In the genomic region with DNA sequence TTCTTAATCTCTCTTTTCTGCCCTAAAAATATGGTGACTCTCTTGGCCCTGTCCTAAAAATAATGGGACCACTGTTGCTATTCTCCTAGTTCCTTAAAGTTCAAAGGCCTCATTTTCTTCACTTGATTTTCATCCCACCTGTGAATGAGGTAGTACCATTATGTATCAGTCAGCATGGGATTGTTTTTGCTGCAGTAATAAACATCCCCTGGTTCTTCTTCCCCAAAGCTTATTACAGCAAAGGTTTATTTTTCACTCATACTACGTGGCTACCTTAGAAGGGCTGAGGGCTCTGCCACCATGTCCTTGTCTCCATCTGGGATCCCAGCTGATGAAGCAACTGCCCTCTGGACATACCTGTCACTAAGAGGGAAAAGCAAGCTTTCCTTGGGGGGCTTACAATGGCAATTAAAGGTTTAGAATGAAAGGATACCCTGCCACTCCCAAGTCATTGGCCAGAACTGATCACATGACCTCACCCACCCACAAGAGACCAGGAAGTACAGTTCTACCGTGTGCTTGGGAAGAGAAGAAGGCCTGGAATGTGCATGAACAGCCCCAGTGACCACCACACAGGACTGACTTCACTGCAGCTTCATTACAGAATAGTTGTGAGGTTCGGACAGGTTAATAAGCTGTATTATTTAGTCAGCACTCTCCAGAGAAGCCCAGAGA, we compare ENCODE assay signal across 14 cellular contexts.
DNase-seq lines count a peak whose midpoint lies in the region; ATAC-seq lines count a peak whose summit lies in the region.
"Had no signal": no experiment of that assay in that cellular context is flagged by ENCODE, and none has a peak within 500 bp of the region (broad histone marks: within the 10 kb centered on the region; RNA-seq: fewer than 3 reads in every experiment).

No MANE protein-coding gene starts in this region.

- DNase-seq in AG08396 (ENCODE audit: low spot score) (peak; percentile 35), NAMALWA (ENCODE audit: low spot score) (peak; percentile 36), kidney tubule cell (ENCODE audit: low spot score) (peak; percentile 8)
- no peak for DNase-seq in activated CD4-positive, alpha-beta T cell treated with anti-CD3 and anti-CD28 coated beads, Interleukin-2, amount 50 U/mL, for 1 hour
- DNase-seq: activated naive CD4-positive, alpha-beta T cell treated with anti-CD3 and anti-CD28 coated beads for 36 hours; endodermal cell; H9; NCI-H2029; NCI-H510A; T-cell had no signal

- ATAC-seq in HG03139 (IDR thresholded peaks at IDR 0.05; ENCODE audit: unreplicated experiment): no peak
- ATAC-seq in HG03460 (IDR thresholded peaks at IDR 0.05; ENCODE audit: unreplicated experiment): no peak
- ATAC-seq: Right ventricle myocardium inferior, sciatic nerve, T-cell had no signal
